9 cellular contexts compared by ENCODE assay signal in genomic region chrX:154805696-154806091, GRCh38. TPM values are rescaled to one million over a fixed set of nuclear protein-coding genes. Genes with fewer than 3 reads are reported as not detected.
DNase-seq lines count a peak whose midpoint lies in the region; ATAC-seq and TF ChIP-seq lines count a peak whose summit lies in the region.
"Had no signal": no experiment of that assay in that cellular context is flagged by ENCODE, and none has a peak within 500 bp of the region (broad histone marks: within the 10 kb centered on the region; RNA-seq: fewer than 3 reads in every experiment).

No MANE protein-coding gene starts in this region.

- H3K4me3 ChIP-seq in WERI-Rb-1 (ENCODE audit: low read depth, low read length): peak overlapping the region; percentile 67
- peak overlapping the region; percentile 44 to 86 (median 74) for H3K4me3 ChIP-seq in heart right ventricle
- peak overlapping the region; percentile 91 for H3K4me3 ChIP-seq in skeletal muscle satellite cell (ENCODE audit: low read length)

- DNase-seq in SIG-M5 treated with dmso at 0.1 percent for 504 hours (lab: John Stamatoyannopoulos, UW; ENCODE audit: unreplicated experiment) (peak; percentile 51), SIG-M5 (lab: John Stamatoyannopoulos, UW) (no peak), WERI-Rb-1 (no peak), heart right ventricle (no peak), epidermal melanocyte (ENCODE audit: insufficient read length, low spot score) (no peak), DMS114 treated with DMSO at 0.1 percent for 48 hours (lab: John Stamatoyannopoulos, UW; ENCODE audit: unreplicated experiment) (no peak), nucleus accumbens (lab: John Stamatoyannopoulos, UW) (no peak)

- ATAC-seq in heart right ventricle: no peak

- H3K36me3 ChIP-seq in WERI-Rb-1 (no peaks in the 10 kb centered on the region; the same call in 1 of the 2 replicates), heart right ventricle (no peaks in the 10 kb centered on the region), skeletal muscle satellite cell (ENCODE audit: insufficient read depth, low read length) (no peaks in the 10 kb centered on the region)

- intact Hi-C loops in heart right ventricle (cut with DNase I): loop anchor here in 1 of 10 donors (2.0 kb wide), 1 partner anchor 43 kb away; the partner anchor contains the start of gene DKC1

- peaks cover 5% of the 10 kb centered on the region for H3K27me3 ChIP-seq in WERI-Rb-1 (ENCODE audit: insufficient read depth, low read depth, severe bottlenecking)
- no peaks in the 10 kb centered on the region for H3K27me3 ChIP-seq in heart right ventricle
- H3K27me3 ChIP-seq in skeletal muscle satellite cell (ENCODE audit: control insufficient read depth, insufficient read depth, low read length): no peaks in the 10 kb centered on the region

- H3K9me3 ChIP-seq in WERI-Rb-1 (ENCODE audit: severe bottlenecking) (peaks cover 3% of the 10 kb centered on the region), heart right ventricle (no peaks in the 10 kb centered on the region), skeletal muscle satellite cell (replicated peaks; ENCODE audit: low read length) (no peaks in the 10 kb centered on the region)

- H3K4me1 ChIP-seq in heart right ventricle (peaks cover 0 to 20% (median 3%) of the 10 kb centered on the region in 9 donors), skeletal muscle satellite cell (ENCODE audit: control insufficient read depth, insufficient read depth, low read length) (peaks cover 9% of the 10 kb centered on the region)

- H3K27ac ChIP-seq in WERI-Rb-1 (no peak overlapping the region), heart right ventricle (peak overlapping the region in 9 of 10 donors; percentile 42 to 88 (median 76))
- H3K27ac ChIP-seq: C4-2B had no signal

- WGBS in heart right ventricle, 2 donors: 4% methylated on average over 13 of the region's 13 CpGs

- TF ChIP-seq CTCF in WERI-Rb-1 (IDR thresholded peaks at IDR 0.05; ENCODE audit: low read depth, low read length) (no peak), heart right ventricle (IDR thresholded peaks at IDR 0.05) (no peak)

- peak overlapping the region; percentile 94 for H3K4me2 ChIP-seq in skeletal muscle satellite cell (ENCODE audit: low read length)

- peak overlapping the region; percentile 73 for H3K9ac ChIP-seq in skeletal muscle satellite cell (ENCODE audit: low read depth, low read length)

RNA-seq across cellular contexts. Expression of gene MPP1, which starts 0.4 kb away (rescaled TPM):
- total RNA-seq in heart right ventricle: 10 to 100 TPM; 31.8 to 50.6 (median 40.3) TPM
- polyA plus RNA-seq in heart right ventricle: 10 to 100 TPM; 18.4 to 20.8 TPM
- total RNA-seq in skeletal muscle satellite cell (2012; rRNA removed): 11.7 and 14.0 TPM in 2 replicates

RNA-seq across cellular contexts. Expression of gene SMIM9, which starts 28.8 kb away (rescaled TPM):
- under 1 TPM in 3 of 10 donors, not detected in 7; 0.28 to 0.47 (median 0.28) TPM for total RNA-seq in heart right ventricle
- polyA plus RNA-seq in heart right ventricle: not detected
- not detected in 2 replicates for total RNA-seq in skeletal muscle satellite cell (2012; rRNA removed)

RNA-seq across cellular contexts. Expression of gene DKC1, which starts 43.0 kb away (rescaled TPM):
- total RNA-seq in heart right ventricle: 10 to 100 TPM; 18.8 to 31.9 (median 26.6) TPM
- 10 to 100 TPM; 25.0 to 25.5 TPM for polyA plus RNA-seq in heart right ventricle
- total RNA-seq in skeletal muscle satellite cell (2012; rRNA removed): 51.1 and 54.8 TPM in 2 replicates

RNA-seq across cellular contexts. Expression of gene GAB3, which starts 54.8 kb away (rescaled TPM):
- total RNA-seq in heart right ventricle: 10 to 100 TPM; 13.6 to 32.1 (median 22.0) TPM
- 10 to 100 TPM in 1 of 2 donors, 1 to 10 TPM in 1; 5.9 to 25.2 TPM for polyA plus RNA-seq in heart right ventricle
- total RNA-seq in skeletal muscle satellite cell (2012; rRNA removed): 9.2 and 15.5 TPM in 2 replicates
